In the genomic region with DNA sequence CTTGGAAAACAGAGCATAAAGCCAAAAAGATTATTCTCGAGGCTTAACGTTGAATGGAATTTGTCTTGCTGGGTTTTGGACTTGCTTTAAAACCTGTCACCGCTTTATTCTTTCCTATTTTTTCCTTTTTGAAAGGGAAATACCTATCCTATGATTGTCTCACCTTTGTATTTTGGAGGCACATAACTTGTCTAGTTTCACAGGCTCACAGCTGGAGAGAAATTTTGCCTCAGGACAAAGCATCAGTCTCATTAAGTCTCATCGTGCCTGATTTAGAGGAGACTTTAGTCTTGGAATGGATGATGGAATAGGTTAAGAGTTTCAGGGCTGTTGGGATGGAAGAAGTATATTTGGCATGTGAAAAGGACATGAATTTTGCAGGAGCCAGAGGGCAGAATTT, we compare ENCODE assay signal across 28 cellular contexts.
DNase-seq lines count a peak whose midpoint lies in the region; ATAC-seq, FAIRE-seq and TF ChIP-seq lines count a peak whose summit lies in the region.
"Had no signal": no experiment of that assay in that cellular context is flagged by ENCODE, and none has a peak within 500 bp of the region (broad histone marks: within the 10 kb centered on the region; RNA-seq: fewer than 3 reads in every experiment).

No MANE protein-coding gene starts in this region.

- H3K27me3 ChIP-seq in BLaER1 (no peaks in the 10 kb centered on the region), keratinocyte (ENCODE audit: control insufficient read depth, extremely low read depth, insufficient read depth, low read length) (no peaks in the 10 kb centered on the region)
- no peaks in the 10 kb centered on the region for H3K27me3 ChIP-seq in BLaER1 treated with 17β-estradiol and CSF1 and Interleukin-3, amounts not matched to agents 10 nM and 100 nM
- H3K27me3 ChIP-seq: BE2C had no signal

- H3K9me3 Mint-ChIP-seq in stimulated activated memory B cell treated with anti-CD40 and anti-IgM and Interleukin-4, amounts not matched to agents 10 μg/mL and 1 μg/mL and 100 μg/mL, for 72 hours = no peaks in the 10 kb centered on the region
- H3K9me3 Mint-ChIP-seq: CD4-positive, alpha-beta memory T cell; CD8-positive, alpha-beta memory T cell had no signal

- H3K4me1 ChIP-seq in BLaER1 = peaks cover 9% of the 10 kb centered on the region
- peaks cover 6 to 9% (median 7%) of the 10 kb centered on the region in 10 experiments; a peak in 17 of 20 replicates for H3K4me1 ChIP-seq in BLaER1 treated with 17β-estradiol and CSF1 and Interleukin-3, amounts not matched to agents 10 nM and 100 nM
- H3K4me1 ChIP-seq in keratinocyte (ENCODE audit: control insufficient read depth, extremely low read depth, insufficient read depth, low read length) = peaks cover 3% of the 10 kb centered on the region
- H3K4me1 ChIP-seq: BE2C had no signal

- H3K9ac ChIP-seq in BLaER1 = no peak overlapping the region
- H3K9ac ChIP-seq in BLaER1 treated with 17β-estradiol and CSF1 and Interleukin-3, amounts not matched to agents 10 nM and 100 nM = no peak overlapping the region
- no peak overlapping the region for H3K9ac ChIP-seq in keratinocyte (ENCODE audit: control insufficient read depth, extremely low read depth, insufficient read depth, low read length)

- no peak for ATAC-seq in stimulated activated memory B cell treated with anti-CD40 and anti-IgM and Interleukin-4, amounts not matched to agents 10 μg/mL and 1 μg/mL and 100 μg/mL, for 72 hours
- no peak for ATAC-seq in GM18502 (IDR thresholded peaks at IDR 0.05; ENCODE audit: poor library complexity, unreplicated experiment)
- ATAC-seq: GM12878 had no signal

- no peaks in the 10 kb centered on the region for H3K36me3 Mint-ChIP-seq in stimulated activated memory B cell treated with anti-CD40 and anti-IgM and Interleukin-4, amounts not matched to agents 10 μg/mL and 1 μg/mL and 100 μg/mL, for 72 hours
- H3K36me3 Mint-ChIP-seq: CD14-positive monocyte; CD4-positive, alpha-beta memory T cell; CD4-positive, CD25-positive, alpha-beta regulatory T cell had no signal

- no peak overlapping the region for H3K4me3 Mint-ChIP-seq in stimulated activated memory B cell treated with anti-CD40 and anti-IgM and Interleukin-4, amounts not matched to agents 10 μg/mL and 1 μg/mL and 100 μg/mL, for 72 hours
- H3K4me3 Mint-ChIP-seq: CD14-positive monocyte; CD4-positive, alpha-beta memory T cell; CD4-positive, CD25-positive, alpha-beta regulatory T cell; CD8-positive, alpha-beta memory T cell had no signal

- in situ Hi-C loops in GM13976 (cut with MboI; ENCODE audit: low sequenced_read_pairs, unreplicated experiment) = no loop called here

- peak overlapping the region; percentile 27; the same call in 1 of the 2 replicates for H3K4me2 ChIP-seq in BLaER1
- peak overlapping the region; percentile 9 to 44 (median 22); a peak in 16 of 22 replicates for H3K4me2 ChIP-seq in BLaER1 treated with 17β-estradiol and CSF1 and Interleukin-3, amounts not matched to agents 10 nM and 100 nM
- peak overlapping the region; percentile 29 for H3K4me2 ChIP-seq in keratinocyte (ENCODE audit: control insufficient read depth, extremely low read depth, insufficient read depth, low read depth, low read length)

- TF ChIP-seq CTCF in epithelial cell of esophagus (IDR thresholded peaks at IDR 0.05; ENCODE audit: insufficient read depth, low read depth, low read length, missing control alignments) (no peak), keratinocyte (optimal IDR thresholded peaks at IDR 0.05 in 1 of 3, IDR thresholded peaks at IDR 0.05 in 1 of 3, conservative IDR thresholded peaks at IDR 0.05 in 1 of 3; ENCODE audit: extremely low read depth in 1 of 3, insufficient read depth in 2 of 3, low read length in 3 of 3) (no peak), GM13976 (IDR thresholded peaks at IDR 0.05; ENCODE audit: borderline replicate concordance, control extremely low read depth, extremely low read depth, insufficient read depth, missing control alignments) (no peak)

- peak; percentile 16 for DNase-seq in epithelial cell of esophagus (ENCODE audit: low read depth)
- no peak for DNase-seq in keratinocyte (ENCODE audit: low read depth, low spot score)
- DNase-seq in GM13976 (ENCODE audit: low spot score) = no peak
- DNase-seq in superior temporal gyrus (ENCODE audit: extremely low spot score) = no peak
- DNase-seq: 8988T; ACHN; BE2C; C1 segment of cervical spinal cord; CD4-positive, alpha-beta memory T cell; CD4-positive, CD25-positive, alpha-beta regulatory T cell; CD8-positive, alpha-beta memory T cell; COR-L47; DMS 273 treated with DMSO at 0.1 percent for 48 hours; DMS153; DMS53; DMS79; DND-41; EL; GDM1 had no signal

- H3K27ac ChIP-seq in BLaER1 (no peak overlapping the region), keratinocyte (ENCODE audit: control insufficient read depth, insufficient read depth, low read length) (no peak overlapping the region)
- no peak overlapping the region for H3K27ac ChIP-seq in BLaER1 treated with 17β-estradiol and CSF1 and Interleukin-3, amounts not matched to agents 10 nM and 100 nM

- H3K4me1 Mint-ChIP-seq in stimulated activated memory B cell treated with anti-CD40 and anti-IgM and Interleukin-4, amounts not matched to agents 10 μg/mL and 1 μg/mL and 100 μg/mL, for 72 hours = no peaks in the 10 kb centered on the region
- H3K4me1 Mint-ChIP-seq: CD14-positive monocyte; CD4-positive, alpha-beta memory T cell; CD4-positive, CD25-positive, alpha-beta regulatory T cell; CD8-positive, alpha-beta memory T cell had no signal

- FAIRE-seq in keratinocyte (lab: Jason Lieb, UNC) = no peak
- FAIRE-seq: A204.1, GM12878, GM12892, GM18507 had no signal

- H3K9me3 ChIP-seq in BLaER1 = no peaks in the 10 kb centered on the region
- peaks cover 0 to 11% (median 0%) of the 10 kb centered on the region in 11 experiments; a peak in 2 of 22 replicates for H3K9me3 ChIP-seq in BLaER1 treated with 17β-estradiol and CSF1 and Interleukin-3, amounts not matched to agents 10 nM and 100 nM (replicated peaks in 1 of 11)
- H3K9me3 ChIP-seq in keratinocyte (ENCODE audit: control insufficient read depth, low read depth, low read length) = no peaks in the 10 kb centered on the region
- H3K9me3 ChIP-seq: BE2C had no signal

- no peak overlapping the region for H3K27ac Mint-ChIP-seq in stimulated activated memory B cell treated with anti-CD40 and anti-IgM and Interleukin-4, amounts not matched to agents 10 μg/mL and 1 μg/mL and 100 μg/mL, for 72 hours
- H3K27ac Mint-ChIP-seq: CD14-positive monocyte; CD4-positive, CD25-positive, alpha-beta regulatory T cell; CD8-positive, alpha-beta memory T cell had no signal

- no peaks in the 10 kb centered on the region for H3K79me2 ChIP-seq in keratinocyte (ENCODE audit: control insufficient read depth, insufficient read depth, low read length)

- dilution Hi-C loops in keratinocyte (cut with MboI; ENCODE audit: extremely low pct_ligation_motif_present, low sequenced_read_pairs) = no loop called here

- no peak overlapping the region for H3K4me3 ChIP-seq in BLaER1
- H3K4me3 ChIP-seq in BLaER1 treated with 17β-estradiol and CSF1 and Interleukin-3, amounts not matched to agents 10 nM and 100 nM = no peak overlapping the region
- H3K4me3 ChIP-seq in epithelial cell of esophagus (ENCODE audit: low read length) = no peak overlapping the region
- no peak overlapping the region for H3K4me3 ChIP-seq in keratinocyte (ENCODE audit: control insufficient read depth in 2 of 3, extremely low read depth in 1 of 3, insufficient read depth in 2 of 3, low read depth in 1 of 3, low read length in 3 of 3)
- H3K4me3 ChIP-seq: GM12878 had no signal

- no peaks in the 10 kb centered on the region for H3K9me1 ChIP-seq in keratinocyte (ENCODE audit: control insufficient read depth, extremely low read depth, insufficient read depth, low read length)

- H4K20me1 ChIP-seq in BLaER1 (no peaks in the 10 kb centered on the region), keratinocyte (ENCODE audit: control insufficient read depth, extremely low read depth, insufficient read depth, low read length) (no peaks in the 10 kb centered on the region)
- no peaks in the 10 kb centered on the region for H4K20me1 ChIP-seq in BLaER1 treated with 17β-estradiol and CSF1 and Interleukin-3, amounts not matched to agents 10 nM and 100 nM

- peaks cover 16% of the 10 kb centered on the region for H3K27me3 Mint-ChIP-seq in stimulated activated memory B cell treated with anti-CD40 and anti-IgM and Interleukin-4, amounts not matched to agents 10 μg/mL and 1 μg/mL and 100 μg/mL, for 72 hours

- H3K36me3 ChIP-seq in BLaER1 (no peaks in the 10 kb centered on the region), keratinocyte (ENCODE audit: control insufficient read depth in 2 of 2, extremely low read depth in 1 of 2, insufficient read depth in 2 of 2, low read length in 2 of 2) (no peaks in the 10 kb centered on the region)
- H3K36me3 ChIP-seq in BLaER1 treated with 17β-estradiol and CSF1 and Interleukin-3, amounts not matched to agents 10 nM and 100 nM = no peaks in the 10 kb centered on the region
- H3K36me3 ChIP-seq: BE2C had no signal

- peak overlapping the region; percentile 23 for H2AFZ ChIP-seq in keratinocyte (ENCODE audit: control insufficient read depth, low read length)
